ENCODE assay signal across 14 cellular contexts in genomic region chr12:76259071-76259470, GRCh38.
DNase-seq lines count a peak whose midpoint lies in the region; ATAC-seq and TF ChIP-seq lines count a peak whose summit lies in the region.
"Had no signal": no experiment of that assay in that cellular context is flagged by ENCODE, and none has a peak within 500 bp of the region (broad histone marks: within the 10 kb centered on the region; RNA-seq: fewer than 3 reads in every experiment).

No MANE protein-coding gene starts in this region.

- peaks cover 0 to 1% (median 0%) of the 10 kb centered on the region in 4 donors for H3K4me1 Mint-ChIP-seq in naive thymus-derived CD8-positive, alpha-beta T cell
- H3K4me1 Mint-ChIP-seq: activated T-helper 17 cell treated with anti-CD3 and anti-CD28 coated beads, Interleukin-2, amount 50 U/mL, for 72 hours had no signal

- peak overlapping the region; percentile 38 for H3K27ac ChIP-seq in psoas muscle

- TF ChIP-seq CTCF in WI38 (IDR thresholded peaks at IDR 0.05; ENCODE audit: low read depth, low read length) (no peak), fibroblast of the aortic adventitia (IDR thresholded peaks at IDR 0.05; ENCODE audit: insufficient read depth, low read length) (no peak), psoas muscle (IDR thresholded peaks at IDR 0.05) (no peak)

- peak overlapping the region; percentile 18; the same call in 1 of the 2 replicates for H3K4me3 ChIP-seq in WI38 (ENCODE audit: low read depth, low read length)
- no peak overlapping the region for H3K4me3 ChIP-seq in fibroblast of the aortic adventitia (ENCODE audit: low read depth, low read length)
- H3K4me3 ChIP-seq in psoas muscle: no peak overlapping the region

- peaks cover 11% of the 10 kb centered on the region for H3K4me1 ChIP-seq in psoas muscle
- H3K4me1 ChIP-seq: BE2C had no signal

- DNase-seq in COLO829 (ENCODE audit: low spot score) (peak; percentile 33), fibroblast of the aortic adventitia (ENCODE audit: low read depth) (peak; percentile 41), psoas muscle (no peak)
- DNase-seq in naive thymus-derived CD8-positive, alpha-beta T cell: no peak
- DNase-seq in stimulated activated CD4-positive, alpha-beta T cell treated with anti-CD3 and anti-CD28 coated beads, Interleukin-4, amount 100 ng/mL, for 1 hour: no peak
- no peak for DNase-seq in activated CD8-positive, alpha-beta memory T cell treated with anti-CD3 and anti-CD28 coated beads, Interleukin-2, amount 50 U/mL, for 48 hours
- DNase-seq: BE2C, DMS53, midbrain, NCI-H2227 treated with DMSO at 0.1 percent for 48 hours had no signal

- H3K27me3 ChIP-seq in psoas muscle (ENCODE audit: insufficient read depth in 3 of 3, low read length in 2 of 3): no peaks in the 10 kb centered on the region

- H3K36me3 Mint-ChIP-seq in naive thymus-derived CD8-positive, alpha-beta T cell: peaks cover 0 to 1% (median 0%) of the 10 kb centered on the region in 3 donors

- POLR2A ChIA-PET in naive thymus-derived CD8-positive, alpha-beta T cell (lab: Charles Lee): no interaction called here

- intact Hi-C loops in psoas muscle (cut with DNase I): no loop called here

- peaks cover 0 to 7% (median 0%) of the 10 kb centered on the region in 9 donors for H3K9me3 Mint-ChIP-seq in naive thymus-derived CD8-positive, alpha-beta T cell
- H3K9me3 Mint-ChIP-seq: activated T-helper 17 cell treated with anti-CD3 and anti-CD28 coated beads, Interleukin-2, amount 50 U/mL, for 72 hours; T-helper 2 cell treated with Interferon-gamma antibody and Interleukin-4, amounts not matched to agents 5 μg/mL and 100 μg/mL, for 36 hours had no signal

- peak in 1 of 4 donors; percentile 20 for ATAC-seq in psoas muscle
- ATAC-seq in GM18517 (IDR thresholded peaks at IDR 0.05; ENCODE audit: unreplicated experiment): no peak
- ATAC-seq in naive thymus-derived CD8-positive, alpha-beta T cell: no peak
- ATAC-seq: activated T-helper 17 cell treated with anti-CD3 and anti-CD28 coated beads, Interleukin-2, amount 50 U/mL, for 72 hours had no signal

- 78 to 85% (median 83%) methylated on average over 1 of the region's 1 CpG for WGBS in psoas muscle, 3 donors

- no peak overlapping the region for H3K4me3 Mint-ChIP-seq in naive thymus-derived CD8-positive, alpha-beta T cell
- H3K4me3 Mint-ChIP-seq: activated T-helper 17 cell treated with anti-CD3 and anti-CD28 coated beads, Interleukin-2, amount 50 U/mL, for 72 hours; T-helper 2 cell treated with Interferon-gamma antibody and Interleukin-4, amounts not matched to agents 5 μg/mL and 100 μg/mL, for 36 hours had no signal

- H3K27ac Mint-ChIP-seq in naive thymus-derived CD8-positive, alpha-beta T cell: no peak overlapping the region
- H3K27ac Mint-ChIP-seq: activated T-helper 17 cell treated with anti-CD3 and anti-CD28 coated beads, Interleukin-2, amount 50 U/mL, for 72 hours; T-helper 2 cell treated with Interferon-gamma antibody and Interleukin-4, amounts not matched to agents 5 μg/mL and 100 μg/mL, for 36 hours had no signal

- H3K27me3 Mint-ChIP-seq in naive thymus-derived CD8-positive, alpha-beta T cell: peaks cover 5 to 15% (median 7%) of the 10 kb centered on the region in 5 donors

- H3K9me3 ChIP-seq in psoas muscle: no peaks in the 10 kb centered on the region
- H3K9me3 ChIP-seq: BE2C had no signal

- H3K36me3 ChIP-seq in psoas muscle (ENCODE audit: insufficient read depth in 1 of 2, low read depth in 1 of 2): no peaks in the 10 kb centered on the region
- H3K36me3 ChIP-seq: BE2C had no signal

Comparison
In these comparisons a context has a peak if more than half of its experiments do, and no peak if none do; other contexts are left out.
1. DNase-seq: peak in COLO829 (single experiment) and fibroblast of the aortic adventitia (single experiment); none in psoas muscle (0 of 2), naive thymus-derived CD8-positive, alpha-beta T cell (0 of 10), stimulated activated CD4-positive, alpha-beta T cell treated with anti-CD3 and anti-CD28 coated beads, Interleukin-4, amount 100 ng/mL, for 1 hour (single experiment) and activated CD8-positive, alpha-beta memory T cell treated with anti-CD3 and anti-CD28 coated beads, Interleukin-2, amount 50 U/mL, for 48 hours (single experiment).